In the genomic region with DNA sequence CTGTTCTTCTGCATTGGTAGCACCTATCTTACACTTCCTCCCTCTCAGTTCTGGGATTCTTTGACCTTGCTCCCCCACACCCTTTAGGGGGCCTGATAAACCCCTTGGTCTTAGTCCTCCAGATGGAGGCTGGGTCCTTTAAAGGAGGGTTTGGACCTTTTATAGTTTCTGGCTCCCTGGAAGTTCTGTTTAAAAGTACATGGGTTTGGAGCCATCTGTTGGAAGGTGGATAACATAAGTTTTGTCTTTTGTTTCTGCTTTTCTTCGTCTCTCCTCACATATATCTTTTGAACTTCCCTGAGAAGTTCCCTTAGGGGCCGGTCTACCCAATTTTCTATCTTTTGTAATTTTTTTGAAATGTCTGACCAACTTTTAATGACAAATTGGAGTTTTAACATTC, we compare ENCODE assay signal across 22 cellular contexts. TPM values are rescaled to one million over a fixed set of nuclear protein-coding genes. Genes with fewer than 3 reads are reported as not detected.
A peak's percentile ranks its signal among the peaks of the same experiment; 100 is the strongest.
DNase-seq lines count a peak whose midpoint lies in the region; ATAC-seq, FAIRE-seq and TF ChIP-seq lines count a peak whose summit lies in the region.
"Had no signal": no experiment of that assay in that cellular context is flagged by ENCODE, and none has a peak within 500 bp of the region (broad histone marks: within the 10 kb centered on the region; RNA-seq: fewer than 3 reads in every experiment).

No MANE protein-coding gene starts in this region.

- H3K56ac ChIP-seq in H1 (replicated peaks; ENCODE audit: insufficient read length, low read depth, low read length) = no peak overlapping the region

- H3F3A ChIP-seq in SK-N-SH (replicated peaks; ENCODE audit: insufficient read depth) = no peaks in the 10 kb centered on the region

- TF ChIP-seq CTCF in SK-N-SH (IDR thresholded peaks at IDR 0.05) (peak; percentile 33; the same call in 1 of the 2 replicates), Panc1 (IDR thresholded peaks at IDR 0.05) (peak; percentile 21; the same call in 1 of the 2 replicates), H1 (IDR thresholded peaks at IDR 0.05; ENCODE audit: control extremely low read depth in 1 of 3, insufficient read depth in 1 of 3, low read depth in 1 of 3, low read length in 3 of 3) (no peak; a peak in 1 of 4 replicates)

- H3K9me2 ChIP-seq in SK-N-SH = no peaks in the 10 kb centered on the region

- H3K27me3 Mint-ChIP-seq in stimulated activated naive CD8-positive, alpha-beta T cell treated with anti-CD3 and anti-CD28 coated beads, Interleukin-15, amount 100 ng/mL, for 72 hours = peaks cover 11% of the 10 kb centered on the region
- H3K27me3 Mint-ChIP-seq: IgD-negative memory B cell had no signal

- H3K14ac ChIP-seq in H1 (ENCODE audit: insufficient read length) = no peak overlapping the region
- H3K14ac ChIP-seq in trophoblast cell (ENCODE audit: low read length) = no peak overlapping the region

- no peak overlapping the region for H2AK5ac ChIP-seq in H1 (ENCODE audit: low read depth, low read length)
- H2AK5ac ChIP-seq in trophoblast cell (ENCODE audit: low read length) = no peak overlapping the region

- TF ChIP-seq EP300 in SK-N-SH (IDR thresholded peaks at IDR 0.05; ENCODE audit: borderline replicate concordance in 1 of 2, low read depth in 1 of 2, low read length in 1 of 2) = no peak
- no peak for TF ChIP-seq EP300 in H1 (IDR thresholded peaks at IDR 0.05; ENCODE audit: borderline replicate concordance in 1 of 2, low read depth in 2 of 2, low read length in 2 of 2)

- DNase-seq in SK-N-SH (no peak), Panc1 (ENCODE audit: low read depth, low spot score) (no peak), H1 (ENCODE audit: low read depth in 1 of 2, low spot score in 2 of 2) (no peak), trophoblast cell (no peak)
- DNase-seq in stimulated activated naive CD8-positive, alpha-beta T cell treated with anti-CD3 and anti-CD28 coated beads, Interleukin-15, amount 100 ng/mL, for 72 hours = no peak
- DNase-seq: 8988T, DND-41, NCI-H1105, NCI-H1694, NCI-H2081 treated with DMSO at 0.1 percent for 48 hours, NCI-H524, NCI-H82, PC-9 had no signal

- H4K20me1 ChIP-seq in SK-N-SH (ENCODE audit: insufficient read depth) = no peaks in the 10 kb centered on the region
- no peaks in the 10 kb centered on the region for H4K20me1 ChIP-seq in H1 (replicated peaks in 1 of 2; ENCODE audit: control insufficient read depth in 1 of 2, insufficient read depth in 2 of 2, low read length in 2 of 2)

- ATAC-seq in SK-N-SH treated with all-trans-retinoic acid at 6 μM for 48 hours (no peak), Panc1 (no peak)
- no peak for ATAC-seq in stimulated activated naive CD8-positive, alpha-beta T cell treated with anti-CD3 and anti-CD28 coated beads, Interleukin-15, amount 100 ng/mL, for 72 hours

- H3K27ac Mint-ChIP-seq in stimulated activated naive CD8-positive, alpha-beta T cell treated with anti-CD3 and anti-CD28 coated beads, Interleukin-15, amount 100 ng/mL, for 72 hours = no peak overlapping the region
- H3K27ac Mint-ChIP-seq: CD14-positive monocyte, IgD-negative memory B cell had no signal

- POLR2A ChIA-PET in SK-N-SH (lab: Yijun Ruan, JAX) (no interaction called here), Panc1 (lab: Charles Lee) (no interaction called here), H1 (lab: Charles Lee; ENCODE audit: partially characterized antibody) (no interaction called here)

- TF ChIP-seq RAD21 in SK-N-SH (IDR thresholded peaks at IDR 0.05; ENCODE audit: low read length) (no peak), H1 (IDR thresholded peaks at IDR 0.05 in 1 of 2, conservative IDR thresholded peaks at IDR 0.05 in 1 of 2; ENCODE audit: low read depth in 2 of 2, low read length in 2 of 2) (peak; percentile 24 to 39; a peak in 2 of 4 replicates)

- H3K4me3 ChIP-seq in SK-N-SH (ENCODE audit: low read depth in 2 of 2, low read length in 1 of 2) (no peak overlapping the region), Panc1 (ENCODE audit: low read depth in 2 of 2, low read length in 2 of 2) (no peak overlapping the region), H1 (ENCODE audit: extremely low read depth in 1 of 4, insufficient read depth in 2 of 4, low read depth in 3 of 4, low read length in 4 of 4) (no peak overlapping the region), trophoblast cell (ENCODE audit: low read depth, low read length) (no peak overlapping the region)
- H3K4me3 ChIP-seq: PC-9 had no signal

- H3K4ac ChIP-seq in H1 (replicated peaks; ENCODE audit: insufficient read length, low read depth, low read length) (no peak overlapping the region), trophoblast cell (ENCODE audit: low read depth, low read length) (no peak overlapping the region)

- in situ Hi-C loops in Panc1 (cut with HindIII; ENCODE audit: low pct_unique_long_range_greater_than_20kb, low sequenced_read_pairs) = no loop called here

- BruUV-seq in Panc1 (replicated peaks; lab: Mats Ljungman, UMichigan) = no TSS peak

- no peak overlapping the region for H3K4me3 Mint-ChIP-seq in stimulated activated naive CD8-positive, alpha-beta T cell treated with anti-CD3 and anti-CD28 coated beads, Interleukin-15, amount 100 ng/mL, for 72 hours
- H3K4me3 Mint-ChIP-seq: CD14-positive monocyte, IgD-negative memory B cell had no signal

- no peaks in the 10 kb centered on the region for H3K79me2 ChIP-seq in SK-N-SH (ENCODE audit: insufficient read depth)
- no peaks in the 10 kb centered on the region for H3K79me2 ChIP-seq in H1 (ENCODE audit: control insufficient read depth in 1 of 2, insufficient read depth in 2 of 2, low read length in 2 of 2)
- no peaks in the 10 kb centered on the region for H3K79me2 ChIP-seq in trophoblast cell (ENCODE audit: control insufficient read depth, insufficient read depth, low read length, poor library complexity)

- FAIRE-seq in H1 (lab: Jason Lieb, UNC) = no peak
- FAIRE-seq: HTR-8/SVneo had no signal

- no peak overlapping the region for H4K12ac ChIP-seq in trophoblast cell (ENCODE audit: low read depth, low read length)

- no peak overlapping the region for H2BK15ac ChIP-seq in H1 (ENCODE audit: low read length)

- H3K36me3 ChIP-seq in SK-N-SH (replicated peaks in 1 of 2; ENCODE audit: control insufficient read depth in 1 of 2, insufficient read depth in 2 of 2, low read length in 1 of 2) = no peaks in the 10 kb centered on the region
- H3K36me3 ChIP-seq in Panc1 (ENCODE audit: control insufficient read depth, insufficient read depth, low read length) = no peaks in the 10 kb centered on the region
- H3K36me3 ChIP-seq in H1 (ENCODE audit: control insufficient read depth in 2 of 4, insufficient read depth in 4 of 4, low read length in 3 of 4) = no peaks in the 10 kb centered on the region
- H3K36me3 ChIP-seq in trophoblast cell (ENCODE audit: control insufficient read depth in 1 of 2, insufficient read depth in 2 of 2, low read length in 2 of 2) = no peaks in the 10 kb centered on the region

- no peak overlapping the region for H2BK20ac ChIP-seq in H1 (ENCODE audit: low read length)

- H2BK12ac ChIP-seq in H1 (ENCODE audit: low read depth, low read length) = no peak overlapping the region
- H2BK12ac ChIP-seq in trophoblast cell (ENCODE audit: low read length) = no peak overlapping the region

- intact Hi-C loops in Panc1 (cut with micrococcal nuclease; ENCODE audit: unreplicated experiment) = no loop called here

- WGBS in SK-N-SH (ENCODE audit: low lambda C conversion rate) = 75% methylated on average over 2 of the region's 2 CpGs
- 78% methylated on average over 2 of the region's 2 CpGs; no CpG with 5 or more reads in 1 of the 2 experiments for WGBS in H1 (ENCODE audit: extremely low coverage in 1 of 2, insufficient coverage in 1 of 2, insufficient read length in 1 of 2, insufficient replicate concordance in 2 of 2, low coverage in 1 of 2, low lambda C conversion rate in 2 of 2, missing lambda C conversion rate in 1 of 2), 2 experiments
- no CpG with 5 or more reads among the region's 2 CpGs for WGBS in trophoblast cell (ENCODE audit: extremely low coverage, insufficient coverage, insufficient read length)

- CTCF ChIA-PET in SK-N-SH (lab: Yijun Ruan, JAX) (no interaction called here), Panc1 (lab: Charles Lee) (no interaction called here), H1 (lab: Charles Lee; ENCODE audit: partially characterized antibody) (interaction anchor here (0.9 to 1.7 kb wide), 6 partner anchors 10 to 236 kb away, joined by 3 to 15 read pairs (median 4); no protein-coding TSS in a partner anchor)

- no peak overlapping the region for H3K23ac ChIP-seq in H1 (ENCODE audit: insufficient read length)
- H3K23ac ChIP-seq in trophoblast cell (ENCODE audit: low read length) = no peak overlapping the region

- H3K4me1 ChIP-seq in SK-N-SH (ENCODE audit: control insufficient read depth in 1 of 2, insufficient read depth in 2 of 2, low read depth in 1 of 2, low read length in 1 of 2) (no peaks in the 10 kb centered on the region), Panc1 (ENCODE audit: control insufficient read depth, insufficient read depth, low read length) (no peaks in the 10 kb centered on the region), H1 (replicated peaks in 1 of 4; ENCODE audit: control insufficient read depth in 3 of 4, insufficient read depth in 4 of 4, low read length in 3 of 4) (no peaks in the 10 kb centered on the region; a peak in 1 of 7 replicates), trophoblast cell (ENCODE audit: control insufficient read depth in 1 of 2, insufficient read depth in 2 of 2, low read length in 2 of 2) (no peaks in the 10 kb centered on the region)

- H4K8ac ChIP-seq in H1 (ENCODE audit: extremely low read depth, insufficient read depth, low read length) (no peak overlapping the region), trophoblast cell (ENCODE audit: low read depth, low read length) (no peak overlapping the region)

- H3K4me1 Mint-ChIP-seq in stimulated activated naive CD8-positive, alpha-beta T cell treated with anti-CD3 and anti-CD28 coated beads, Interleukin-15, amount 100 ng/mL, for 72 hours = no peaks in the 10 kb centered on the region
- H3K4me1 Mint-ChIP-seq: CD14-positive monocyte had no signal

- no peak overlapping the region for H2AFZ ChIP-seq in SK-N-SH (ENCODE audit: low read depth)
- no peak overlapping the region for H2AFZ ChIP-seq in H1 (ENCODE audit: low read length)
- no peak overlapping the region for H2AFZ ChIP-seq in trophoblast cell (ENCODE audit: insufficient read depth, low read length, poor library complexity)
- H2AFZ ChIP-seq: PC-9 had no signal

- H3K27ac ChIP-seq in SK-N-SH (ENCODE audit: low read depth in 2 of 2, low read length in 1 of 2) (no peak overlapping the region), Panc1 (ENCODE audit: low read length) (no peak overlapping the region), H1 (ENCODE audit: low read depth, low read length) (no peak overlapping the region), trophoblast cell (ENCODE audit: low read depth, low read length) (no peak overlapping the region)
- H3K27ac ChIP-seq: HL-60, PC-9 had no signal

- H3K9ac ChIP-seq in SK-N-SH = no peak overlapping the region
- no peak overlapping the region for H3K9ac ChIP-seq in H1 (replicated peaks in 1 of 4; ENCODE audit: extremely low read depth in 1 of 4, low read depth in 3 of 4, low read length in 3 of 4)
- no peak overlapping the region for H3K9ac ChIP-seq in trophoblast cell (ENCODE audit: low read length)

- H3K4me2 ChIP-seq in SK-N-SH (no peak overlapping the region), H1 (ENCODE audit: insufficient read depth in 1 of 2, low read depth in 2 of 2, low read length in 2 of 2) (no peak overlapping the region), trophoblast cell (ENCODE audit: low read length) (no peak overlapping the region)
- H3K4me2 ChIP-seq: PC-9 had no signal

- H2BK120ac ChIP-seq in H1 (replicated peaks; ENCODE audit: low read depth, low read length) (no peak overlapping the region), trophoblast cell (ENCODE audit: insufficient read depth, low read length, poor library complexity) (no peak overlapping the region)

- H4K91ac ChIP-seq in H1 (replicated peaks; ENCODE audit: insufficient read length, low read length) (no peak overlapping the region), trophoblast cell (ENCODE audit: low read depth, low read length) (no peak overlapping the region)

- H3K9me3 ChIP-seq in SK-N-SH = no peaks in the 10 kb centered on the region
- peaks cover 15% of the 10 kb centered on the region; the same call in 1 of the 2 replicates for H3K9me3 ChIP-seq in Panc1 (ENCODE audit: control insufficient read depth, insufficient read depth, low read depth, low read length)
- peaks cover 0 to 2% of the 10 kb centered on the region in 2 experiments; a peak in 1 of 4 replicates for H3K9me3 ChIP-seq in H1 (ENCODE audit: insufficient read depth in 2 of 2, low read depth in 1 of 2, low read length in 1 of 2)
- H3K9me3 ChIP-seq in trophoblast cell (ENCODE audit: insufficient read depth, low read depth, low read length) = peaks cover 2% of the 10 kb centered on the region

- no peaks in the 10 kb centered on the region for H3K23me2 ChIP-seq in H1 (ENCODE audit: low read depth, low read length)

- H4K5ac ChIP-seq in H1 (ENCODE audit: insufficient read length, low read depth, low read length) = no peak overlapping the region

- H3K9me3 Mint-ChIP-seq in stimulated activated naive CD8-positive, alpha-beta T cell treated with anti-CD3 and anti-CD28 coated beads, Interleukin-15, amount 100 ng/mL, for 72 hours = peaks cover 0 to 9% of the 10 kb centered on the region in 2 donors

- no peak for TF ChIP-seq POLR2A in H1 (IDR thresholded peaks at IDR 0.05; ENCODE audit: control extremely low read depth in 1 of 2, low read depth in 2 of 2, low read length in 2 of 2)

- no peaks in the 10 kb centered on the region for H3K79me1 ChIP-seq in H1 (ENCODE audit: low read depth, low read length)
- H3K79me1 ChIP-seq in trophoblast cell (ENCODE audit: low read length) = no peaks in the 10 kb centered on the region

- H3K27me3 ChIP-seq in SK-N-SH (ENCODE audit: insufficient read depth) (no peaks in the 10 kb centered on the region), Panc1 (ENCODE audit: control insufficient read depth, insufficient read depth, low read length) (no peaks in the 10 kb centered on the region), H1 (replicated peaks in 1 of 4; ENCODE audit: control insufficient read depth in 3 of 4, extremely low read depth in 1 of 4, insufficient read depth in 3 of 4, low read length in 3 of 4) (no peaks in the 10 kb centered on the region), trophoblast cell (ENCODE audit: insufficient read depth, low read length) (no peaks in the 10 kb centered on the region)

- no peak overlapping the region for H3K18ac ChIP-seq in H1 (ENCODE audit: extremely low read depth, low read length)
- H3K18ac ChIP-seq in trophoblast cell (ENCODE audit: low read length) = no peak overlapping the region

- no peak overlapping the region for H2BK5ac ChIP-seq in H1 (ENCODE audit: low read depth, low read length)
- H2BK5ac ChIP-seq in trophoblast cell (ENCODE audit: low read depth, low read length, poor library complexity) = no peak overlapping the region

RNA-seq across cellular contexts. Expression of a gene that starts 17.9 kb away (rescaled TPM):
- 1.3 and 1.4 TPM in 2 replicates for polyA plus RNA-seq in SK-N-SH (2012; rRNA removed)
- polyA plus RNA-seq in SK-N-SH (2012; cell fraction: cytosol; rRNA removed) = 1.9 TPM in 2 replicates
- polyA plus RNA-seq in SK-N-SH (2012; cell fraction: nucleus; rRNA removed) = 1.00 and 1.6 TPM in 2 replicates
- total RNA-seq in Panc1 (2021; ENCODE audit: unreplicated experiment) = 32.2 TPM
- 13.5 TPM for polyA plus RNA-seq in Panc1 (2012; ENCODE audit: insufficient read length)
- total RNA-seq in H1 (2021; fragmentation: NEBNext Ultra II Directional; extraction: Animal tissue kit (Norgen Biotek cat#: 25700)) = 11.6 and 12.6 TPM in 2 replicates
- 2.3 and 5.1 TPM in 2 replicates for polyA plus RNA-seq in H1 (2011; rRNA removed)
- 5.5 TPM for polyA plus RNA-seq in H1 (2011; cell fraction: cytosol; rRNA removed)
- polyA plus RNA-seq in H1 (2011; cell fraction: nucleus; rRNA removed) = 2.4 TPM
- 7.5 to 11.5 TPM (median 7.9 TPM) in 4 replicates for polyA plus RNA-seq in H1 (2012, experiment 1 of 2)
- 1.6 TPM for polyA plus RNA-seq in H1 (2012, experiment 2 of 2)
- polyA plus RNA-seq in H1 (2013, experiment 1 of 2) = 7.1 TPM
- polyA plus RNA-seq in H1 (2013, experiment 2 of 2) = 7.6 TPM
- 6.1 and 6.9 TPM in 2 replicates for polyA minus RNA-seq in H1 (2011; rRNA and poly(A)+ RNA removed)
- 4.6 TPM for polyA minus RNA-seq in H1 (2011; cell fraction: cytosol; rRNA and poly(A)+ RNA removed)
- 4.4 TPM for polyA minus RNA-seq in H1 (2011; cell fraction: nucleus; rRNA and poly(A)+ RNA removed)
- polyA plus RNA-seq in trophoblast cell (2013) = 3.7 TPM in 2 replicates

RNA-seq across cellular contexts. Expression of a gene that starts 33.5 kb away (rescaled TPM):
- polyA plus RNA-seq in SK-N-SH (2012; rRNA removed) = 7.0 and 8.3 TPM in 2 replicates
- 9.7 and 11.4 TPM in 2 replicates for polyA plus RNA-seq in SK-N-SH (2012; cell fraction: cytosol; rRNA removed)
- 3.1 and 5.0 TPM in 2 replicates for polyA plus RNA-seq in SK-N-SH (2012; cell fraction: nucleus; rRNA removed)
- 15.1 TPM for total RNA-seq in Panc1 (2021; ENCODE audit: unreplicated experiment)
- 12.6 TPM for polyA plus RNA-seq in Panc1 (2012; ENCODE audit: insufficient read length)
- total RNA-seq in H1 (2021; fragmentation: NEBNext Ultra II Directional; extraction: Animal tissue kit (Norgen Biotek cat#: 25700)) = 20.0 and 22.6 TPM in 2 replicates
- polyA plus RNA-seq in H1 (2011; rRNA removed) = 4.8 and 8.7 TPM in 2 replicates
- polyA plus RNA-seq in H1 (2011; cell fraction: cytosol; rRNA removed) = 9.9 TPM
- polyA plus RNA-seq in H1 (2011; cell fraction: nucleus; rRNA removed) = 7.3 TPM
- 18.0 to 36.2 TPM (median 26.7 TPM) in 4 replicates for polyA plus RNA-seq in H1 (2012, experiment 1 of 2)
- 6.0 TPM for polyA plus RNA-seq in H1 (2012, experiment 2 of 2)
- polyA plus RNA-seq in H1 (2013, experiment 1 of 2) = 30.4 TPM
- 32.4 TPM for polyA plus RNA-seq in H1 (2013, experiment 2 of 2)
- 15.7 and 21.0 TPM in 2 replicates for polyA minus RNA-seq in H1 (2011; rRNA and poly(A)+ RNA removed)
- polyA minus RNA-seq in H1 (2011; cell fraction: cytosol; rRNA and poly(A)+ RNA removed) = 5.9 TPM
- 16.9 TPM for polyA minus RNA-seq in H1 (2011; cell fraction: nucleus; rRNA and poly(A)+ RNA removed)
- 22.2 and 24.9 TPM in 2 replicates for polyA plus RNA-seq in trophoblast cell (2013)

RNA-seq across cellular contexts. Expression of a gene that starts 34.8 kb away (rescaled TPM):
- polyA plus RNA-seq in SK-N-SH (2012; rRNA removed) (0.12 and 0.39 TPM in 2 replicates), H1 (2011; rRNA removed) (12.4 and 17.6 TPM in 2 replicates)
- 0.24 and 0.42 TPM in 2 replicates for polyA plus RNA-seq in SK-N-SH (2012; cell fraction: cytosol; rRNA removed)
- 0.29 TPM in 2 replicates for polyA plus RNA-seq in SK-N-SH (2012; cell fraction: nucleus; rRNA removed)
- total RNA-seq in Panc1 (2021; ENCODE audit: unreplicated experiment) = 0.15 TPM
- 0.12 TPM for polyA plus RNA-seq in Panc1 (2012; ENCODE audit: insufficient read length)
- 16.3 and 17.9 TPM in 2 replicates for total RNA-seq in H1 (2021; fragmentation: NEBNext Ultra II Directional; extraction: Animal tissue kit (Norgen Biotek cat#: 25700))
- 20.1 TPM for polyA plus RNA-seq in H1 (2011; cell fraction: cytosol; rRNA removed)
- polyA plus RNA-seq in H1 (2011; cell fraction: nucleus; rRNA removed) = 12.2 TPM
- 11.4 to 17.1 TPM (median 16.1 TPM) in 4 replicates for polyA plus RNA-seq in H1 (2012, experiment 1 of 2)
- polyA plus RNA-seq in H1 (2012, experiment 2 of 2) = 5.5 TPM
- 16.5 TPM for polyA plus RNA-seq in H1 (2013, experiment 1 of 2)
- 15.8 TPM for polyA plus RNA-seq in H1 (2013, experiment 2 of 2)
- 15.6 and 22.2 TPM in 2 replicates for polyA minus RNA-seq in H1 (2011; rRNA and poly(A)+ RNA removed)
- polyA minus RNA-seq in H1 (2011; cell fraction: cytosol; rRNA and poly(A)+ RNA removed) = 6.5 TPM
- 9.1 TPM for polyA minus RNA-seq in H1 (2011; cell fraction: nucleus; rRNA and poly(A)+ RNA removed)
- polyA plus RNA-seq in trophoblast cell (2013) = 0.47 and 0.89 TPM in 2 replicates
- total RNA-seq: G401, H4, LHCN-M2 had no signal
- polyA plus RNA-seq: AG04450, CD14-positive monocyte had no signal

RNA-seq across cellular contexts. Expression of a gene that starts 36.4 kb away (rescaled TPM):
- polyA plus RNA-seq in SK-N-SH (2012; rRNA removed) = not detected in 2 replicates
- not detected in 2 replicates for polyA plus RNA-seq in SK-N-SH (2012; cell fraction: cytosol; rRNA removed)
- polyA plus RNA-seq in SK-N-SH (2012; cell fraction: nucleus; rRNA removed) = not detected in 2 replicates
- not detected for total RNA-seq in Panc1 (2021; ENCODE audit: unreplicated experiment)
- not detected for polyA plus RNA-seq in Panc1 (2012; ENCODE audit: insufficient read length)
- total RNA-seq in H1 (2021; fragmentation: NEBNext Ultra II Directional; extraction: Animal tissue kit (Norgen Biotek cat#: 25700)) = not detected in 2 replicates
- polyA plus RNA-seq in H1 (2011; rRNA removed) = not detected in 2 replicates
- not detected for polyA plus RNA-seq in H1 (2011; cell fraction: cytosol; rRNA removed)
- polyA plus RNA-seq in H1 (2011; cell fraction: nucleus; rRNA removed) = not detected
- polyA plus RNA-seq in H1 (2012, experiment 1 of 2) = not detected in 4 replicates
- polyA plus RNA-seq in H1 (2012, experiment 2 of 2) = not detected
- polyA plus RNA-seq in H1 (2013, experiment 1 of 2) = not detected
- polyA plus RNA-seq in H1 (2013, experiment 2 of 2) = not detected
- polyA minus RNA-seq in H1 (2011; rRNA and poly(A)+ RNA removed) = not detected in 2 replicates
- polyA minus RNA-seq in H1 (2011; cell fraction: cytosol; rRNA and poly(A)+ RNA removed) = not detected
- not detected for polyA minus RNA-seq in H1 (2011; cell fraction: nucleus; rRNA and poly(A)+ RNA removed)
- not detected in 2 replicates for polyA plus RNA-seq in trophoblast cell (2013)
- total RNA-seq: G401, H4, LHCN-M2, PC-9 had no signal
- polyA plus RNA-seq: AG04450, CD14-positive monocyte, IgD-negative memory B cell had no signal

Comparison
In these comparisons a context has a peak if more than half of its experiments do, and no peak if none do; other contexts are left out.
1. CTCF ChIP-seq: peak in SK-N-SH (single experiment) and Panc1 (single experiment); none in H1 (0 of 3).
2. RNA of a gene that starts 34.8 kb away (total RNA-seq): 16.3 to 17.9 TPM in H1; 0.15 TPM in Panc1 (single experiment); every median in the first group is over 10 times any median in the second.